In genomic region chr5:139376364-139376763, GRCh38 we compare ENCODE assay signal across 30 cellular contexts. TPM values are rescaled to one million over a fixed set of nuclear protein-coding genes. Genes with fewer than 3 reads are reported as not detected.
"Had no signal": no experiment of that assay in that cellular context is flagged by ENCODE, and none has a peak within 500 bp of the region (broad histone marks: within the 10 kb centered on the region; RNA-seq: fewer than 3 reads in every experiment).

No MANE protein-coding gene starts in this region.

- ATAC-seq: left colon; mucosa of descending colon; naive thymus-derived CD4-positive, alpha-beta T cell; natural killer cell treated with Interleukin-12 subunit alpha and Interleukin-12 subunit beta and Interleukin-15 and Interleukin-18, amount 100 ng/mL, for 72 hours; pancreas; right cardiac atrium; sciatic nerve; stimulated activated naive B cell treated with anti-CD40 and anti-IgM and Interleukin-4, amounts not matched to agents 10 μg/mL and 1 μg/mL and 100 μg/mL, for 72 hours; stimulated activated naive CD8-positive, alpha-beta T cell treated with anti-CD3 and anti-CD28 coated beads, Interleukin-15, Interleukin-2, amounts not matched to agents 100 U/mL and 50 U/mL, for 24 hours; upper lobe of right lung had no signal

- H3K27me3 Mint-ChIP-seq: naive thymus-derived CD4-positive, alpha-beta T cell; natural killer cell treated with Interleukin-12 subunit alpha and Interleukin-12 subunit beta and Interleukin-15 and Interleukin-18, amount 100 ng/mL, for 72 hours; stimulated activated naive B cell treated with anti-CD40 and anti-IgM and Interleukin-4, amounts not matched to agents 10 μg/mL and 1 μg/mL and 100 μg/mL, for 72 hours had no signal

- H3K27ac Mint-ChIP-seq: natural killer cell treated with Interleukin-12 subunit alpha and Interleukin-12 subunit beta and Interleukin-15 and Interleukin-18, amount 100 ng/mL, for 72 hours had no signal

- H3K9me3 ChIP-seq: left ventricle myocardium inferior, mucosa of descending colon, pancreas, prostate gland, stomach, testis, thyroid gland, transverse colon, upper lobe of right lung had no signal

- H3K4me1 ChIP-seq: pancreas, testis, upper lobe of right lung had no signal

- H3K9me3 Mint-ChIP-seq: immature natural killer cell; naive thymus-derived CD4-positive, alpha-beta T cell; natural killer cell treated with Interleukin-12 subunit alpha and Interleukin-12 subunit beta and Interleukin-15 and Interleukin-18, amount 100 ng/mL, for 72 hours; stimulated activated naive B cell treated with anti-CD40 and anti-IgM and Interleukin-4, amounts not matched to agents 10 μg/mL and 1 μg/mL and 100 μg/mL, for 72 hours had no signal

- H3K4me3 Mint-ChIP-seq: immature natural killer cell; naive thymus-derived CD4-positive, alpha-beta T cell; natural killer cell treated with Interleukin-12 subunit alpha and Interleukin-12 subunit beta and Interleukin-15 and Interleukin-18, amount 100 ng/mL, for 72 hours; stimulated activated naive B cell treated with anti-CD40 and anti-IgM and Interleukin-4, amounts not matched to agents 10 μg/mL and 1 μg/mL and 100 μg/mL, for 72 hours had no signal

- H3K36me3 ChIP-seq: prostate gland, thyroid gland, transverse colon had no signal

- H3K4me3 ChIP-seq: left ventricle myocardium inferior, lung, mucosa of descending colon, pancreas, prostate gland, stomach, testis, thyroid gland, transverse colon, upper lobe of right lung had no signal

- H3K27ac ChIP-seq: left ventricle myocardium inferior, pancreas, prostate gland, stomach, testis, thyroid gland, transverse colon, upper lobe of right lung had no signal

- DNase-seq: hypothalamus; immature natural killer cell; kidney; left colon; left ventricle myocardium inferior; mesendoderm; midbrain; naive thymus-derived CD4-positive, alpha-beta T cell; retina; small intestine; stimulated activated CD4-positive, alpha-beta T cell treated with anti-CD3 and anti-CD28 coated beads, Interleukin-1b, Interleukin-23, amount 100 ng/mL, for 48 hours; stimulated activated CD4-positive, alpha-beta T cell treated with anti-CD3 and anti-CD28 coated beads, Interleukin-2, amount 100 ng/mL, for 48 hours; stimulated activated naive B cell treated with anti-CD40 and anti-IgM and Interleukin-4, amounts not matched to agents 10 μg/mL and 1 μg/mL and 100 μg/mL, for 72 hours; stimulated activated naive CD8-positive, alpha-beta T cell treated with anti-CD3 and anti-CD28 coated beads, Interleukin-15, Interleukin-2, amounts not matched to agents 100 U/mL and 50 U/mL, for 24 hours; stomach; testis; thyroid gland had no signal

- H3K4me1 Mint-ChIP-seq: immature natural killer cell had no signal

- H3K27me3 ChIP-seq: pancreas, stomach, testis, thyroid gland, transverse colon, upper lobe of right lung had no signal

RNA-seq across cellular contexts. Expression of gene SLC23A1, which starts 6.7 kb away (rescaled TPM):
- total RNA-seq: left ventricle myocardium inferior, myocyte, omental fat pad, right cardiac atrium, sciatic nerve, testis, thyroid gland, upper lobe of right lung had no signal
- polyA plus RNA-seq: naive thymus-derived CD4-positive, alpha-beta T cell; neural cell; stomach had no signal

RNA-seq across cellular contexts. Expression of gene MZB1, which starts 13.3 kb away (rescaled TPM):
- total RNA-seq: lower leg skin had no signal
- polyA plus RNA-seq: neural cell had no signal
